15 cellular contexts compared by ENCODE assay signal in genomic region chr15:60907233-60907947, GRCh38.
DNase-seq lines count a peak whose midpoint lies in the region; ATAC-seq and TF ChIP-seq lines count a peak whose summit lies in the region.
"Had no signal": no experiment of that assay in that cellular context is flagged by ENCODE, and none has a peak within 500 bp of the region (broad histone marks: within the 10 kb centered on the region; RNA-seq: fewer than 3 reads in every experiment).

No MANE protein-coding gene starts in this region.

- H2BK15ac ChIP-seq in mesenchymal stem cell (ENCODE audit: low read depth, poor library complexity, severe bottlenecking), result no peak overlapping the region

- H3K18ac ChIP-seq in mesenchymal stem cell (ENCODE audit: low read depth in 1 of 2, low read length in 2 of 2), result no peak overlapping the region

- H4K20me1 ChIP-seq in DND-41 (ENCODE audit: insufficient read depth, low read length), result no peaks in the 10 kb centered on the region

- H3K79me2 ChIP-seq in DND-41 (ENCODE audit: insufficient read depth, low read length), result no peaks in the 10 kb centered on the region

- no peak overlapping the region for H2BK120ac ChIP-seq in mesenchymal stem cell (ENCODE audit: low read depth, low read length)

- H3K9ac ChIP-seq in DND-41 (ENCODE audit: low read depth, low read length) (no peak overlapping the region), mesenchymal stem cell (ENCODE audit: low read length) (no peak overlapping the region)

- H3K4ac ChIP-seq in mesenchymal stem cell (ENCODE audit: low read depth in 1 of 2, low read length in 2 of 2), result no peak overlapping the region

- H3K4me3 ChIP-seq in DND-41 (ENCODE audit: low read depth in 1 of 2, low read length in 2 of 2) (no peak overlapping the region), mesenchymal stem cell (ENCODE audit: insufficient read depth in 1 of 2, low read depth in 1 of 2, low read length in 2 of 2) (no peak overlapping the region)
- H3K4me3 ChIP-seq: K562 had no signal

- no peaks in the 10 kb centered on the region for H3K79me1 ChIP-seq in mesenchymal stem cell (replicated peaks; ENCODE audit: low read length, poor library complexity, severe bottlenecking)

- DNase-seq in DND-41 (peak; percentile 7), T-helper 17 cell (no peak), mesenchymal stem cell (no peak)
- no peak for DNase-seq in activated naive CD4-positive, alpha-beta T cell treated with Interleukin-2 at 50 U/mL for 16 hours
- DNase-seq: AML-193; C1 segment of cervical spinal cord; CD4-positive, alpha-beta memory T cell; DMS79; EL; GOT3; H9 had no signal

- no peak overlapping the region for H2BK12ac ChIP-seq in mesenchymal stem cell (ENCODE audit: low read length in 2 of 2)

- H3K14ac ChIP-seq in mesenchymal stem cell (ENCODE audit: low read length in 2 of 2), result no peak overlapping the region

- H3K27me3 ChIP-seq in DND-41 (ENCODE audit: insufficient read depth, low read length, poor library complexity) (peaks cover 3% of the 10 kb centered on the region), mesenchymal stem cell (ENCODE audit: control insufficient read depth in 1 of 2, insufficient read depth in 1 of 2, low read length in 2 of 2) (peaks cover 0 to 10% of the 10 kb centered on the region in 2 experiments)

- no peak overlapping the region for H3K27ac ChIP-seq in DND-41 (ENCODE audit: low read length)
- H3K27ac ChIP-seq in mesenchymal stem cell (ENCODE audit: low read length, poor library complexity, severe bottlenecking), result no peak overlapping the region
- H3K27ac ChIP-seq: HL-60 had no signal

- 73% methylated on average over 5 of the region's 5 CpGs for WGBS in mesenchymal stem cell

- H3K4me1 ChIP-seq in DND-41 (ENCODE audit: insufficient read depth, low read length) (peaks cover 16% of the 10 kb centered on the region), mesenchymal stem cell (ENCODE audit: control insufficient read depth, insufficient read depth, low read depth, low read length) (no peaks in the 10 kb centered on the region)

- H2AFZ ChIP-seq in DND-41 (ENCODE audit: low read depth, low read length), result no peak overlapping the region
- H2AFZ ChIP-seq in mesenchymal stem cell (ENCODE audit: low read depth, low read length), result no peak overlapping the region

- no peak overlapping the region for H4K8ac ChIP-seq in mesenchymal stem cell (ENCODE audit: low read length)

- TF ChIP-seq CTCF in DND-41 (IDR thresholded peaks at IDR 0.05; ENCODE audit: borderline replicate concordance, extremely low read depth, low read length, poor library complexity, severe bottlenecking), result no peak

- H4K91ac ChIP-seq in mesenchymal stem cell (ENCODE audit: low read length), result peak overlapping the region; percentile 21

- no peak overlapping the region for H3K4me3 Mint-ChIP-seq in T-helper 17 cell
- H3K4me3 Mint-ChIP-seq: CD4-positive, alpha-beta memory T cell; H9 had no signal

- H3K4me2 ChIP-seq in DND-41 (ENCODE audit: insufficient read depth, low read length), result no peak overlapping the region
- H3K4me2 ChIP-seq in mesenchymal stem cell (ENCODE audit: low read length, poor library complexity, severe bottlenecking), result no peak overlapping the region

- peaks cover 26% of the 10 kb centered on the region for H3K4me1 Mint-ChIP-seq in T-helper 17 cell

- peak overlapping the region; percentile 44 for H3K27ac Mint-ChIP-seq in T-helper 17 cell
- H3K27ac Mint-ChIP-seq: H9 had no signal

- ATAC-seq in DND-41 (ENCODE audit: insufficient read depth, low read depth) (0 out of 3 replicates have a peak, but pooled peaks have one; percentile 15), T-helper 17 cell (no peak), GM21723 (IDR thresholded peaks at IDR 0.05; ENCODE audit: unreplicated experiment) (no peak), HG03378 (IDR thresholded peaks at IDR 0.05; ENCODE audit: unreplicated experiment) (no peak)
- ATAC-seq: K562 had no signal

- no peaks in the 10 kb centered on the region for H3K27me3 Mint-ChIP-seq in T-helper 17 cell
- H3K27me3 Mint-ChIP-seq: CD4-positive, alpha-beta memory T cell had no signal

- no peak overlapping the region for H2BK5ac ChIP-seq in mesenchymal stem cell (ENCODE audit: low read depth, low read length, poor library complexity, severe bottlenecking)

- no peaks in the 10 kb centered on the region for H3K36me3 Mint-ChIP-seq in T-helper 17 cell (ENCODE audit: low read depth)
- H3K36me3 Mint-ChIP-seq: CD4-positive, alpha-beta memory T cell had no signal

- no peak overlapping the region for H2AK5ac ChIP-seq in mesenchymal stem cell (ENCODE audit: low read length, severe bottlenecking)

- H3K23ac ChIP-seq in mesenchymal stem cell (ENCODE audit: low read length in 2 of 2), result no peak overlapping the region

- H3K36me3 ChIP-seq in DND-41 (ENCODE audit: insufficient read depth, low read length), result no peaks in the 10 kb centered on the region
- no peaks in the 10 kb centered on the region for H3K36me3 ChIP-seq in mesenchymal stem cell (ENCODE audit: control insufficient read depth in 1 of 2, insufficient read depth in 2 of 2, low read depth in 1 of 2, low read length in 2 of 2)

- H3K9me3 ChIP-seq in DND-41 (ENCODE audit: insufficient read depth, low read length, severe bottlenecking) (no peaks in the 10 kb centered on the region), T-helper 17 cell (ENCODE audit: control insufficient read depth, low read length, poor library complexity, severe bottlenecking) (no peaks in the 10 kb centered on the region), mesenchymal stem cell (ENCODE audit: control insufficient read depth, low read length) (no peaks in the 10 kb centered on the region)
